ENCODE assay signal across 8 cellular contexts in the genomic region with DNA sequence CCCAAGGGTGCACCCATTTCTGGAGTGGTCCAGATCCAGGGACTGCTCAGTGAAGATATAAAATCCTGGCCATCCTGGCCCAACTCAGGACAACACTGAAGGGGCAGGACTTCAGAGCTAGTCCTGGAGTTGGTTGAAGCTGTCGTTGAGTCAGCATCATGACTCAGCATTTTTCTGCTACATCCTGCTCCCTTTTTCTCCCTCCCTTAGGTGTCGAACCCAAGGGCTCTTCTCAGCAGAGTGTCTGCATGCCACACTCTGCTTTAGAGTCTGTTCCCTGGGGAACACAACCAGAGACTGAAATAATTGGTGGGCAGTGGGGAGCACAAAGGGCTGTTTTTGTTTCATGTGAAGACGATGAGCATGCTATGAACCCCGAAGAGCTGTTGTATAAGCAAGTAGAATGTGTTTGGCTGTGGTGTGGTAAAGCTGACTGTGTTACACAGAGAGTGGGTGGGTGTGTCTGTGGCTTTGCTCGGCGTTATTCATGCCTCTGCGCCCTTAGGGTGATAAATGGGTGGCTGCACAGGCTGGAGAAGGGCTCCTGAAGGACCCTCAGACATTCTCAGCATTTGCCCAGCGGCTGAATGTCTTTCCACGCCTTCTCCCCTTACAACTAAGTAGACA.
DNase-seq lines count a peak whose midpoint lies in the region; ATAC-seq and TF ChIP-seq lines count a peak whose summit lies in the region.

No MANE protein-coding gene starts in this region.

- intact Hi-C loops in activated CD8-positive, alpha-beta T cell treated with anti-CD3 and anti-CD28 coated beads for 36 hours (cut with micrococcal nuclease): no loop called here
- intact Hi-C loops in left ventricle myocardium inferior (cut with micrococcal nuclease): no loop called here

- no peaks in the 10 kb centered on the region for H3K36me3 Mint-ChIP-seq in activated CD8-positive, alpha-beta T cell treated with anti-CD3 and anti-CD28 coated beads for 36 hours (ENCODE audit: low read depth)
- H3K36me3 Mint-ChIP-seq in activated CD8-positive, alpha-beta T cell treated with anti-CD3 and anti-CD28 coated beads, Interleukin-2, amount 10 ng/mL, durations not matched to agents 7 days and 5 days (ENCODE audit: low read depth): no peaks in the 10 kb centered on the region

- POLR2A ChIA-PET in activated CD8-positive, alpha-beta T cell treated with anti-CD3 and anti-CD28 coated beads for 36 hours (lab: Charles Lee): no interaction called here
- POLR2A ChIA-PET in activated CD8-positive, alpha-beta T cell treated with anti-CD3 and anti-CD28 coated beads, Interleukin-2, amount 10 ng/mL, durations not matched to agents 7 days and 5 days (lab: Charles Lee): interaction anchor here (0.7 kb wide), 1 partner anchor 750 kb away, joined by 3 read pairs; no protein-coding TSS in a partner anchor

- no peak for TF ChIP-seq CTCF in activated CD8-positive, alpha-beta T cell treated with anti-CD3 and anti-CD28 coated beads for 36 hours (IDR thresholded peaks at IDR 0.05)
- TF ChIP-seq CTCF in left ventricle myocardium inferior (IDR thresholded peaks at IDR 0.05; ENCODE audit: borderline replicate concordance): no peak

- no peaks in the 10 kb centered on the region for H3K27me3 Mint-ChIP-seq in activated CD8-positive, alpha-beta T cell treated with anti-CD3 and anti-CD28 coated beads for 36 hours
- no peaks in the 10 kb centered on the region for H3K27me3 Mint-ChIP-seq in activated CD8-positive, alpha-beta T cell treated with anti-CD3 and anti-CD28 coated beads, Interleukin-2, amount 10 ng/mL, durations not matched to agents 7 days and 5 days (ENCODE audit: low read depth)

- no peak overlapping the region for H3K27ac Mint-ChIP-seq in activated CD8-positive, alpha-beta T cell treated with anti-CD3 and anti-CD28 coated beads for 36 hours
- H3K27ac Mint-ChIP-seq in activated CD8-positive, alpha-beta T cell treated with anti-CD3 and anti-CD28 coated beads, Interleukin-2, amount 10 ng/mL, durations not matched to agents 7 days and 5 days: no peak overlapping the region

- ATAC-seq in activated CD8-positive, alpha-beta T cell treated with anti-CD3 and anti-CD28 coated beads for 36 hours: peak; percentile 70
- ATAC-seq in activated CD8-positive, alpha-beta T cell treated with anti-CD3 and anti-CD28 coated beads, Interleukin-2, amount 10 ng/mL, durations not matched to agents 7 days and 5 days: no peak

- H3K9me3 Mint-ChIP-seq in activated CD8-positive, alpha-beta T cell treated with anti-CD3 and anti-CD28 coated beads for 36 hours: peaks cover 6% of the 10 kb centered on the region
- H3K9me3 Mint-ChIP-seq in activated CD8-positive, alpha-beta T cell treated with anti-CD3 and anti-CD28 coated beads, Interleukin-2, amount 10 ng/mL, durations not matched to agents 7 days and 5 days (ENCODE audit: insufficient read depth): no peaks in the 10 kb centered on the region

- H3K27me3 ChIP-seq in left ventricle myocardium inferior (ENCODE audit: low read depth): no peaks in the 10 kb centered on the region

- H3K27ac ChIP-seq in left ventricle myocardium inferior (replicated peaks): no peak overlapping the region

- no peak overlapping the region for H3K4me3 ChIP-seq in left ventricle myocardium inferior

- DNase-seq in activated CD8-positive, alpha-beta T cell treated with anti-CD3 and anti-CD28 coated beads for 36 hours: peak; percentile 10
- no peak for DNase-seq in activated CD8-positive, alpha-beta T cell treated with anti-CD3 and anti-CD28 coated beads, Interleukin-2, amount 10 ng/mL, durations not matched to agents 7 days and 5 days
- DNase-seq in NAMALWA (ENCODE audit: low spot score) (peak; percentile 2), dermis blood vessel endothelial cell (peak; percentile 25), pons (ENCODE audit: low spot score) (peak; percentile 14), left ventricle myocardium inferior (no peak), germinal center (ENCODE audit: low spot score) (no peak), NCI-H510A treated with DMSO at 0.1 percent for 48 hours (lab: John Stamatoyannopoulos, UW) (no peak)

- no peak overlapping the region for H3K4me3 Mint-ChIP-seq in activated CD8-positive, alpha-beta T cell treated with anti-CD3 and anti-CD28 coated beads for 36 hours
- no peak overlapping the region for H3K4me3 Mint-ChIP-seq in activated CD8-positive, alpha-beta T cell treated with anti-CD3 and anti-CD28 coated beads, Interleukin-2, amount 10 ng/mL, durations not matched to agents 7 days and 5 days

- CTCF ChIA-PET in activated CD8-positive, alpha-beta T cell treated with anti-CD3 and anti-CD28 coated beads for 36 hours (lab: Charles Lee): no interaction called here
- CTCF ChIA-PET in activated CD8-positive, alpha-beta T cell treated with anti-CD3 and anti-CD28 coated beads, Interleukin-2, amount 10 ng/mL, durations not matched to agents 7 days and 5 days (lab: Charles Lee): no interaction called here

- peaks cover 7% of the 10 kb centered on the region for H3K4me1 Mint-ChIP-seq in activated CD8-positive, alpha-beta T cell treated with anti-CD3 and anti-CD28 coated beads for 36 hours (ENCODE audit: low read depth)
- peaks cover 11% of the 10 kb centered on the region for H3K4me1 Mint-ChIP-seq in activated CD8-positive, alpha-beta T cell treated with anti-CD3 and anti-CD28 coated beads, Interleukin-2, amount 10 ng/mL, durations not matched to agents 7 days and 5 days (ENCODE audit: low read depth)

- no peaks in the 10 kb centered on the region for H3K36me3 ChIP-seq in left ventricle myocardium inferior

- H3K4me1 ChIP-seq in left ventricle myocardium inferior: peaks cover 13% of the 10 kb centered on the region

- peaks cover 2% of the 10 kb centered on the region for H3K9me3 ChIP-seq in left ventricle myocardium inferior (replicated peaks)

Comparison
In these comparisons a context has a peak if more than half of its experiments do, and no peak if none do; other contexts are left out.
1. DNase-seq: peak in activated CD8-positive, alpha-beta T cell treated with anti-CD3 and anti-CD28 coated beads for 36 hours (single experiment), NAMALWA (single experiment), dermis blood vessel endothelial cell (single experiment) and pons (single experiment); none in activated CD8-positive, alpha-beta T cell treated with anti-CD3 and anti-CD28 coated beads, Interleukin-2, amount 10 ng/mL, durations not matched to agents 7 days and 5 days (single experiment), left ventricle myocardium inferior (single experiment), germinal center (single experiment) and NCI-H510A treated with DMSO at 0.1 percent for 48 hours (single experiment).